In the genomic region with DNA sequence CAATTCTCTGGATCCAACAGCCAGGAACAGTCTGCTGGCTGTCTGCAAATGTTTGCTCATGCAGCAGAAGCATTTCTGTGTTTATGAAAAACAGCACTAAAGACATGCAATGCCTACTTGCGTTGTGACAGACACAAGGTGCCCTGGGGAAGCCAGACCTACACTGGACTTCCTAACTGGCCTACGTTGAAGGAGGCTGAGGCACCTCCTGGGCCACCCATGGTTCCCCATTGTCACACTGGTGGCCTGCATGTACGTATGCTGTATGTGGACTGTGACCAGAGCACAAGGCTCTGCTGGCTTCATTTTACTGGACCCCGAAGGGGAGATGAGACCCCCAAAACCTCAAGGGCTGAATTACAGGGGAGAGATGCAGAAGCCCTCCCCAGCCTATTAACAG, we compare ENCODE assay signal across 24 cellular contexts. TPM values are rescaled to one million over a fixed set of nuclear protein-coding genes. Genes with fewer than 3 reads are reported as not detected.
DNase-seq lines count a peak whose midpoint lies in the region; ATAC-seq, FAIRE-seq and TF ChIP-seq lines count a peak whose summit lies in the region.
"Had no signal": no experiment of that assay in that cellular context is flagged by ENCODE, and none has a peak within 500 bp of the region (broad histone marks: within the 10 kb centered on the region; RNA-seq: fewer than 3 reads in every experiment).

No MANE protein-coding gene starts in this region.

- peak overlapping the region; percentile 84 for H3K27ac Mint-ChIP-seq in WTC11
- H3K27ac Mint-ChIP-seq: HFFc6 had no signal

- H3K9me3 Mint-ChIP-seq in WTC11: no peaks in the 10 kb centered on the region
- H3K9me3 Mint-ChIP-seq: CD4-positive, alpha-beta memory T cell; HFFc6 had no signal

- H3K4me3 ChIP-seq in DND-41 (ENCODE audit: low read depth in 1 of 2, low read length in 2 of 2): no peak overlapping the region
- H3K4me3 ChIP-seq in kidney (ENCODE audit: low read length in 2 of 2): no peak overlapping the region
- H3K4me3 ChIP-seq: MG63 had no signal

- no peak overlapping the region for H2AFZ ChIP-seq in DND-41 (ENCODE audit: low read depth, low read length)

- no peaks in the 10 kb centered on the region for H3K27me3 ChIP-seq in DND-41 (ENCODE audit: insufficient read depth, low read length, poor library complexity)
- H3K27me3 ChIP-seq: BE2C, MG63 had no signal

- CTCF ChIA-PET in WTC11 (lab: Charles Lee): interaction anchor here (0.6 to 1.8 kb wide), 3 partner anchors 8 to 439 kb away, joined by 3 to 8 read pairs (median 4); no protein-coding TSS in a partner anchor

- H4K20me1 ChIP-seq in DND-41 (ENCODE audit: insufficient read depth, low read length): peaks cover 42% of the 10 kb centered on the region

- TF ChIP-seq CTCF in DND-41 (IDR thresholded peaks at IDR 0.05; ENCODE audit: borderline replicate concordance, extremely low read depth, low read length, poor library complexity, severe bottlenecking) (no peak), WTC11 (IDR thresholded peaks at IDR 0.05) (no peak), kidney (IDR thresholded peaks at IDR 0.05; ENCODE audit: borderline replicate concordance, extremely low read depth, insufficient read depth) (no peak)

- intact Hi-C loops in kidney (cut with DNase I): no loop called here

- DNase-seq in DND-41: no peak
- DNase-seq in WTC11 (ENCODE audit: low spot score): no peak
- DNase-seq in kidney: peak; percentile 37
- no peak for DNase-seq in activated CD4-positive, alpha-beta T cell treated with anti-CD3 and anti-CD28 coated beads, Interleukin-2, amount 50 U/mL, for 4 hours
- DNase-seq in activated effector memory CD4-positive, alpha-beta T cell treated with anti-CD3 and anti-CD28 coated beads, Interleukin-2, amount 50 U/mL, for 16 hours: no peak
- DNase-seq: BE2C; Calu3; CD4-positive, alpha-beta memory T cell; DMS53; HFFc6; Kasumi-1; MG63; NCI-H1048; NCI-H146; NCI-H2029 treated with DMSO at 0.1 percent for 48 hours; NCI-H2171; NCI-H526; PC-3; RPMI8226 had no signal

- ATAC-seq in DND-41 (ENCODE audit: insufficient read depth, low read depth): no peak
- no peak for ATAC-seq in WTC11
- no peak for ATAC-seq in HG03097 (IDR thresholded peaks at IDR 0.05; ENCODE audit: low FRiP score, unreplicated experiment)
- ATAC-seq: PC-3 had no signal

- no peak for FAIRE-seq in kidney (lab: Jason Lieb, UNC)
- FAIRE-seq: A204.1, GM12891, H54 had no signal

- peaks cover 28% of the 10 kb centered on the region for H3K79me2 ChIP-seq in DND-41 (ENCODE audit: insufficient read depth, low read length)

- H3K4me2 ChIP-seq in DND-41 (ENCODE audit: insufficient read depth, low read length): no peak overlapping the region

- H3K9me3 ChIP-seq in DND-41 (ENCODE audit: insufficient read depth, low read length, severe bottlenecking) (no peaks in the 10 kb centered on the region), kidney (ENCODE audit: control insufficient read depth in 1 of 2, low read length in 2 of 2) (no peaks in the 10 kb centered on the region)
- H3K9me3 ChIP-seq: BE2C, MG63 had no signal

- no peak overlapping the region for H3K4me3 Mint-ChIP-seq in WTC11
- H3K4me3 Mint-ChIP-seq: CD4-positive, alpha-beta memory T cell; HFFc6 had no signal

- no peaks in the 10 kb centered on the region for H3K4me1 ChIP-seq in DND-41 (ENCODE audit: insufficient read depth, low read length)
- no peaks in the 10 kb centered on the region for H3K4me1 ChIP-seq in kidney (ENCODE audit: control insufficient read depth in 1 of 2, insufficient read depth in 1 of 2, low read depth in 1 of 2, low read length in 2 of 2)
- H3K4me1 ChIP-seq: BE2C had no signal

- H3K27ac ChIP-seq in DND-41 (ENCODE audit: low read length) (peak overlapping the region; percentile 42), kidney (ENCODE audit: low read depth in 2 of 2, low read length in 2 of 2) (no peak overlapping the region), temporal lobe (ENCODE audit: low read depth, low read length) (peak overlapping the region; percentile 68)

- peaks cover 77% of the 10 kb centered on the region for H3K36me3 Mint-ChIP-seq in WTC11

- POLR2A ChIA-PET in WTC11 (lab: Charles Lee): no interaction called here

- H3K27me3 Mint-ChIP-seq in WTC11 (ENCODE audit: low read depth): no peaks in the 10 kb centered on the region
- H3K27me3 Mint-ChIP-seq: CD4-positive, alpha-beta memory T cell had no signal

- peaks cover 29% of the 10 kb centered on the region for H3K4me1 Mint-ChIP-seq in WTC11

- H3K9ac ChIP-seq in DND-41 (ENCODE audit: low read depth, low read length) (no peak overlapping the region), kidney (ENCODE audit: low read length in 2 of 2) (no peak overlapping the region)

- H3K36me3 ChIP-seq in DND-41 (ENCODE audit: insufficient read depth, low read length) (peaks cover 96% of the 10 kb centered on the region), kidney (ENCODE audit: control insufficient read depth in 1 of 2, insufficient read depth in 2 of 2, low read length in 2 of 2) (peaks cover 72 to 86% of the 10 kb centered on the region in 2 donors)

TF ChIP-seq in WTC11, 78 proteins besides CTCF, POLR2A, EP300 and RAD21:
- TF ChIP-seq ZNF317 (CRISPR knock-in tag; IDR thresholded peaks at IDR 0.05; ENCODE audit: borderline replicate concordance, low read depth) (no peak), TCF7 (CRISPR knock-in tag; IDR thresholded peaks at IDR 0.05; ENCODE audit: low read depth) (no peak), ZBTB21 (CRISPR knock-in tag; IDR thresholded peaks at IDR 0.05; ENCODE audit: borderline replicate concordance) (no peak), ERG (CRISPR knock-in tag; IDR thresholded peaks at IDR 0.05) (no peak), TEAD4 (CRISPR knock-in tag; IDR thresholded peaks at IDR 0.05) (no peak), TEAD1 (CRISPR knock-in tag; IDR thresholded peaks at IDR 0.05) (no peak), FOXP1 (CRISPR knock-in tag; IDR thresholded peaks at IDR 0.05; ENCODE audit: borderline replicate concordance) (no peak), ELF4 (CRISPR knock-in tag; IDR thresholded peaks at IDR 0.05; ENCODE audit: low read depth) (no peak), GRHL2 (CRISPR knock-in tag; IDR thresholded peaks at IDR 0.05; ENCODE audit: insufficient replicate concordance, severe bottlenecking) (no peak), PRRX2 (CRISPR knock-in tag; IDR thresholded peaks at IDR 0.05) (no peak), JUN (CRISPR knock-in tag; IDR thresholded peaks at IDR 0.05) (no peak)
- TF ChIP-seq, protein P1, sequence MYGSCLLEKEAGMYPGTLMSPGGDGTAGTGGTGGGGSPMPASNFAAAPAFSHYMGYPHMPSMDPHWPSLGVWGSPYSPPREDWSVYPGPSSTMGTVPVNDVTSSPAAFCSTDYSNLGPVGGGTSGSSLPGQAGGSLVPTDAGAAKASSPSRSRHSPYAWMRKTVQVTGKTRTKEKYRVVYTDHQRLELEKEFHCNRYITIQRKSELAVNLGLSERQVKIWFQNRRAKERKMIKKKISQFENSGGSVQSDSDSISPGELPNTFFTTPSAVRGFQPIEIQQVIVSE (CRISPR knock-in tag; IDR thresholded peaks at IDR 0.05; ENCODE audit: borderline replicate concordance): no peak

RNA-seq across cellular contexts. Expression of gene PSAP, which starts 27.7 kb away (rescaled TPM):
- 397 to 474 TPM (median 462 TPM) in 3 replicates for total RNA-seq in WTC11 (2021)
- total RNA-seq in kidney: 1,249 TPM
- 1,082 TPM for polyA plus RNA-seq in kidney (ENCODE audit: insufficient read depth, low read depth, low replicate concordance)
- 428 TPM for total RNA-seq in temporal lobe

RNA-seq across cellular contexts. Expression of gene VSIR, which starts 50.0 kb away (rescaled TPM):
- total RNA-seq in WTC11 (2021) (0.74 to 1.3 TPM (median 0.78 TPM) in 3 replicates), kidney (66.6 TPM), temporal lobe (5.4 TPM)
- 32.1 TPM for polyA plus RNA-seq in kidney (ENCODE audit: insufficient read depth, low read depth, low replicate concordance)

Comparison
In these comparisons a context has a peak if more than half of its experiments do, and no peak if none do; other contexts are left out.
1. H3K27ac ChIP-seq: peak in DND-41 (single experiment) and temporal lobe (single experiment); none in kidney (0 of 2).
2. RNA of gene VSIR, which starts 50.0 kb away (total RNA-seq): 66.6 TPM in kidney (single experiment); 5.4 TPM in temporal lobe (single experiment) and 0.74 to 1.3 TPM in WTC11; every median in the first group is over 10 times any median in the second.